Comparison of ENCODE assay signal across 15 cellular contexts in the genomic region with DNA sequence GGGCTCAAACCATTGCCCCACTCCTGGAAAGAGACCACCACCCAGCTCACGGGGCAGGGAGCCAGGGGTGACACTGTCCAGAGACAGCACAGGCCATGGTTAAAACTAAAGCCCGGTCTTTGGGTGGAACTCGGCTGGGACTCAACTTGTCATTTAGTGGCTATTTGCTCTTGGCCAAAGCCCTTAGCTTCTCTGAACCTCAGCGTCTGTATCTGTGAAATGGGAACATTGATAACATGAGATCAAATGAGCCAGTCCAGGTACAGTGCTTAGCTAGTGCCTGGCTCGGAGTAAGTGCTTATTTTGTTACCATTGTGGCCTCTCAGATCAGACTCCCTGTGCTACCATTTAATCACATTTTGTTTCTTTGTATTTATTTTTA. TPM values are rescaled to one million over a fixed set of nuclear protein-coding genes. Genes with fewer than 3 reads are reported as not detected.
DNase-seq lines count a peak whose midpoint lies in the region; ATAC-seq and TF ChIP-seq lines count a peak whose summit lies in the region.
"Had no signal": no experiment of that assay in that cellular context is flagged by ENCODE, and none has a peak within 500 bp of the region (broad histone marks: within the 10 kb centered on the region; RNA-seq: fewer than 3 reads in every experiment).

No MANE protein-coding gene starts in this region.

- no peak for ATAC-seq in left ventricle myocardium superior

- H3F3A ChIP-seq in Loucy (ENCODE audit: low read depth) = no peaks in the 10 kb centered on the region

- H4K20me1 ChIP-seq in Loucy (ENCODE audit: insufficient read depth, low read length, poor library complexity, severe bottlenecking) = no peaks in the 10 kb centered on the region

- peaks cover 8% of the 10 kb centered on the region for H3K36me3 Mint-ChIP-seq in endodermal cell (ENCODE audit: low read depth)
- H3K36me3 Mint-ChIP-seq: CD4-positive, alpha-beta memory T cell had no signal

- peak overlapping the region; percentile 61 for H3K27ac ChIP-seq in cardiac muscle cell
- no peak overlapping the region for H3K27ac ChIP-seq in endodermal cell (ENCODE audit: low read depth, low read length)
- H3K27ac ChIP-seq: C4-2B, GM23248 had no signal

- H3K4me3 ChIP-seq in cardiac muscle cell (no peak overlapping the region), Loucy (ENCODE audit: low read length, poor library complexity, severe bottlenecking) (no peak overlapping the region), endodermal cell (ENCODE audit: low read length) (peak overlapping the region; percentile 15)
- H3K4me3 ChIP-seq: GM12878, GM23248, HAP-1 had no signal

- peak overlapping the region; percentile 43 for H3K9ac ChIP-seq in Loucy (ENCODE audit: low read depth, low read length, poor library complexity, severe bottlenecking)
- H3K9ac ChIP-seq in endodermal cell (ENCODE audit: extremely low read depth, low read length, poor library complexity, severe bottlenecking) = peak overlapping the region; percentile 31
- H3K9ac ChIP-seq: GM23248 had no signal

- H3K9me3 Mint-ChIP-seq in endodermal cell = no peaks in the 10 kb centered on the region
- H3K9me3 Mint-ChIP-seq: CD4-positive, alpha-beta memory T cell had no signal

- TF ChIP-seq CTCF in cardiac muscle cell (IDR thresholded peaks at IDR 0.05; ENCODE audit: low read depth, low read length) = no peak
- TF ChIP-seq CTCF in Loucy (conservative IDR thresholded peaks at IDR 0.05; ENCODE audit: low read length) = no peak
- no peak for TF ChIP-seq CTCF in endodermal cell (conservative IDR thresholded peaks at IDR 0.05)

- peaks cover 33% of the 10 kb centered on the region for H3K4me1 ChIP-seq in cardiac muscle cell (ENCODE audit: low read depth)
- peaks cover 4% of the 10 kb centered on the region for H3K4me1 ChIP-seq in Loucy (ENCODE audit: insufficient read depth, low read length, poor library complexity, severe bottlenecking)
- peaks cover 26% of the 10 kb centered on the region for H3K4me1 ChIP-seq in endodermal cell (ENCODE audit: control insufficient read depth, insufficient read depth, low read length)

- H3K4me2 ChIP-seq in Loucy (ENCODE audit: low read depth, low read length, poor library complexity, severe bottlenecking) = peak overlapping the region; percentile 33

- H3K27me3 ChIP-seq in cardiac muscle cell (no peaks in the 10 kb centered on the region), Loucy (ENCODE audit: insufficient read depth, low read length, poor library complexity, severe bottlenecking) (no peaks in the 10 kb centered on the region), endodermal cell (ENCODE audit: control insufficient read depth, insufficient read depth, low read length, poor library complexity, severe bottlenecking) (no peaks in the 10 kb centered on the region)

- H3K9me3 ChIP-seq in cardiac muscle cell (ENCODE audit: low read depth) = no peaks in the 10 kb centered on the region
- no peaks in the 10 kb centered on the region for H3K9me3 ChIP-seq in Loucy (ENCODE audit: insufficient read depth, low read depth, low read length)
- no peaks in the 10 kb centered on the region for H3K9me3 ChIP-seq in endodermal cell (ENCODE audit: control insufficient read depth, low read length)
- H3K9me3 ChIP-seq: HAP-1 had no signal

- 93 to 95% methylated on average over 4 to 5 of the region's 5 CpGs for WGBS in endodermal cell (ENCODE audit: insufficient coverage in 1 of 2, insufficient read length in 1 of 2), 2 experiments

- H2AFZ ChIP-seq in Loucy (ENCODE audit: low read length) = 0 out of 2 replicates have a peak overlapping the region, but pooled peaks have one; percentile 4
- H2AFZ ChIP-seq: GM23248 had no signal

- DNase-seq in cardiac muscle cell (ENCODE audit: low read depth in 1 of 2, low spot score in 1 of 2) (no peak), left ventricle myocardium superior (no peak), endodermal cell (no peak), KG1 (lab: John Stamatoyannopoulos, UW) (no peak), NOMO-1 treated with dmso at 0.1 percent for 144 hours (lab: John Stamatoyannopoulos, UW; ENCODE audit: unreplicated experiment) (no peak), hepatic stellate cell (ENCODE audit: low spot score) (no peak)
- DNase-seq: 8988T, ACHN, DMS79, GM23248 had no signal

- peaks cover 25% of the 10 kb centered on the region for H3K4me1 Mint-ChIP-seq in endodermal cell

- peaks cover 6% of the 10 kb centered on the region for H3K27me3 Mint-ChIP-seq in endodermal cell (ENCODE audit: insufficient read depth)

- H3K27ac Mint-ChIP-seq in endodermal cell = peak overlapping the region; percentile 93

- intact Hi-C loops in left ventricle myocardium superior (cut with micrococcal nuclease) = no loop called here

- H3K36me3 ChIP-seq in cardiac muscle cell = no peaks in the 10 kb centered on the region
- H3K36me3 ChIP-seq in Loucy (ENCODE audit: insufficient read depth, low read length) = no peaks in the 10 kb centered on the region
- no peaks in the 10 kb centered on the region for H3K36me3 ChIP-seq in endodermal cell (ENCODE audit: control insufficient read depth, insufficient read depth, low read length)
- H3K36me3 ChIP-seq: HAP-1 had no signal

- H3K79me2 ChIP-seq in Loucy (ENCODE audit: insufficient read depth, low read length) = no peaks in the 10 kb centered on the region

- H3K9me2 ChIP-seq in Loucy (replicated peaks; ENCODE audit: low read depth, low read length) = no peaks in the 10 kb centered on the region

- no peak overlapping the region for H3K4me3 Mint-ChIP-seq in endodermal cell
- H3K4me3 Mint-ChIP-seq: CD4-positive, alpha-beta memory T cell had no signal

RNA-seq across cellular contexts. Expression of gene RTN4RL1, which starts 48.5 kb away (rescaled TPM):
- 34.3 and 45.4 TPM in 2 replicates for total RNA-seq in cardiac muscle cell
- polyA plus RNA-seq in cardiac muscle cell = 32.2 and 46.2 TPM in 2 replicates
- total RNA-seq in left ventricle myocardium superior = 1.9 TPM
- 10 to 100 TPM; 18.2 to 19.6 TPM for total RNA-seq in endodermal cell
- 5.4 TPM for polyA plus RNA-seq in endodermal cell (2013, experiment 1 of 2)
- polyA plus RNA-seq in endodermal cell (2013, experiment 2 of 2) = 7.7 TPM
- polyA plus RNA-seq: GM23248 had no signal

RNA-seq across cellular contexts. Expression of gene DPH1, which starts 53.3 kb away (rescaled TPM):
- 43.2 and 88.6 TPM in 2 replicates for total RNA-seq in cardiac muscle cell
- polyA plus RNA-seq in cardiac muscle cell = 59.5 and 94.5 TPM in 2 replicates
- 28.9 TPM for total RNA-seq in left ventricle myocardium superior
- 10 to 100 TPM; 31.1 to 48.3 TPM for total RNA-seq in endodermal cell
- polyA plus RNA-seq in endodermal cell (2013, experiment 1 of 2) = 34.4 TPM
- 26.5 TPM for polyA plus RNA-seq in endodermal cell (2013, experiment 2 of 2)
